In genomic region chr15:67307889-67308597, GRCh38 we compare ENCODE assay signal across 14 cellular contexts.
"Had no signal": no experiment of that assay in that cellular context is flagged by ENCODE, and none has a peak within 500 bp of the region (broad histone marks: within the 10 kb centered on the region; RNA-seq: fewer than 3 reads in every experiment).

No MANE protein-coding gene starts in this region.

- H3K9me3 ChIP-seq: body of pancreas, right atrium auricular region, tibial nerve had no signal

- H2AFZ ChIP-seq: hepatocyte had no signal

- H3K27ac ChIP-seq: adrenal gland, body of pancreas, coronary artery, hepatocyte, right atrium auricular region, tibial nerve had no signal

- H3K4me2 ChIP-seq: hepatocyte, smooth muscle cell had no signal

- DNase-seq: activated CD4-positive, alpha-beta T cell treated with anti-CD3 and anti-CD28 coated beads, Interleukin-2, amount 50 U/mL, for 4 hours; activated naive CD4-positive, alpha-beta T cell treated with anti-CD3 and anti-CD28 coated beads, Interleukin-2, amount 50 U/mL, for 16 hours; activated T-cell treated with anti-CD3 and anti-CD28 coated beads, Interleukin-2, amount 50 U/mL, for 1 hour; adrenal gland; body of pancreas; central memory CD4-positive, alpha-beta T cell; effector CD8-positive, alpha-beta T cell; T-helper 17 cell had no signal

- ATAC-seq: body of pancreas; stimulated activated memory B cell treated with anti-CD40 and anti-IgM and Interleukin-4, amounts not matched to agents 10 μg/mL and 1 μg/mL and 100 μg/mL, for 72 hours; T-helper 17 cell had no signal

- H3K4me1 ChIP-seq: adrenal gland, body of pancreas, right atrium auricular region had no signal

- H3K27me3 ChIP-seq: adrenal gland, body of pancreas, hepatocyte, right atrium auricular region, tibial nerve had no signal

- H3K4me3 ChIP-seq: adrenal gland, body of pancreas, coronary artery, hepatocyte, right atrium auricular region, smooth muscle cell, tibial nerve had no signal

- H3K36me3 ChIP-seq: adrenal gland, right atrium auricular region, tibial nerve had no signal

- H3K79me2 ChIP-seq: hepatocyte had no signal
